Comparison of ENCODE assay signal across 9 cellular contexts in the genomic region with DNA sequence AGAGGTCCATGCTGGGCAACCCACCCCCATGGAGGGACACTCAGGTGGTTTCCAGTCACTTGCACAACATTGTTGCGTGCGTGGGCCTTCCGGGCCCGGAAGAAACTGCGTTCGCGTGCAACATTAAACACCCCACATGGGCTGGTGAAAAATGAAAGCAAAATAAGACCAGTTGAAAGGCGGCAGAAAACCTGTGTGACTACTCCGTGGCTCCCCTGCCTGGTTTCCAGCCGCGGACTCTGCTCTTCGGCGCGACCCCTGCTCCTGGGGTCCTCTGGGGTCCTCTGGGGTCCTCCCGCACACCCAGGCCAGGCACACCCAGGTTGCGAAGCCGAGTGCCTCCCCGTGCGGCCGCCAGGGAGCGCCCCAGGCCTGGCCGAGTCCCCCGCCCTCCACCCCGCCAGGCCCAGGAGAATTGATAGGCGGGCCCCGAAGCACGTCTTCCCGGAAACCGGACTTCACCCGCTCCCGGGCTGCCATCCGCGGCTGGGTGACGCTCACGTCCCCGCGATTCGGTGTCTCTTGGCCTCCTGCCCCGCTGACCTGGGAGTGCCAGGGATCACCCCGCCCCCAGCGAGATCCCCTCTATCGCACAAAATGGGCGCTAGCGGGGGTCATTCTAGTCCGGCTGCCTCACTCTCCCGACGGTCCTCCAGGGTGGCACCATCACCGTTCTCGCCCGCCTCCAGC. TPM values are rescaled to one million over a fixed set of nuclear protein-coding genes. Genes with fewer than 3 reads are reported as not detected.
DNase-seq lines count a peak whose midpoint lies in the region; ATAC-seq and TF ChIP-seq lines count a peak whose summit lies in the region.
"Had no signal": no experiment of that assay in that cellular context is flagged by ENCODE, and none has a peak within 500 bp of the region (broad histone marks: within the 10 kb centered on the region; RNA-seq: fewer than 3 reads in every experiment).

No MANE protein-coding gene starts in this region.

- peak overlapping the region; percentile 33 for H3K4me3 ChIP-seq in CD8-positive, alpha-beta memory T cell (ENCODE audit: low read length)
- peak overlapping the region; percentile 45; the same call in 1 of the 2 replicates for H3K4me3 ChIP-seq in HUES6 (ENCODE audit: low read depth, low read length)
- H3K4me3 ChIP-seq in colonic mucosa, result peak overlapping the region; percentile 46
- H3K4me3 ChIP-seq: SJSA1 had no signal

- H3K9me3 Mint-ChIP-seq in CD8-positive, alpha-beta memory T cell, result no peaks in the 10 kb centered on the region

- POLR2A ChIA-PET in CD8-positive, alpha-beta memory T cell (lab: Charles Lee), result interaction anchor here (1.2 kb wide), 1 partner anchor 24 kb away, joined by 5 read pairs; no protein-coding TSS in a partner anchor

- TF ChIP-seq CTCF in colonic mucosa (IDR thresholded peaks at IDR 0.05), result peak; percentile 69

- peak overlapping the region; percentile 73 for H3K27ac ChIP-seq in CD8-positive, alpha-beta memory T cell (ENCODE audit: low read depth, low read length)
- H3K27ac ChIP-seq in HUES6 (ENCODE audit: low read depth, low read length) (no peak overlapping the region), colonic mucosa (peak overlapping the region; percentile 46)
- H3K27ac ChIP-seq: SJSA1 had no signal

- H3K27me3 Mint-ChIP-seq in CD8-positive, alpha-beta memory T cell, result no peaks in the 10 kb centered on the region

- H3K36me3 ChIP-seq in CD8-positive, alpha-beta memory T cell (ENCODE audit: insufficient read depth, low read length), result no peaks in the 10 kb centered on the region
- no peaks in the 10 kb centered on the region for H3K36me3 ChIP-seq in HUES6 (ENCODE audit: control insufficient read depth, insufficient read depth, low read length)
- no peaks in the 10 kb centered on the region for H3K36me3 ChIP-seq in colonic mucosa
- H3K36me3 ChIP-seq: SJSA1 had no signal

- H3K9ac ChIP-seq in HUES6 (ENCODE audit: low read length) (no peak overlapping the region), colonic mucosa (ENCODE audit: low read depth in 2 of 2, low read length in 2 of 2) (peak overlapping the region; percentile 59 to 68)

- peaks cover 27% of the 10 kb centered on the region for H3K4me1 ChIP-seq in CD8-positive, alpha-beta memory T cell (ENCODE audit: insufficient read depth, low read length)
- peaks cover 3% of the 10 kb centered on the region; the same call in 1 of the 2 replicates for H3K4me1 ChIP-seq in HUES6 (ENCODE audit: control insufficient read depth, insufficient read depth, low read length)
- no peaks in the 10 kb centered on the region for H3K4me1 ChIP-seq in colonic mucosa

- no peaks in the 10 kb centered on the region for H3K27me3 ChIP-seq in CD8-positive, alpha-beta memory T cell (ENCODE audit: insufficient read depth, low read length, poor library complexity, severe bottlenecking)
- no peaks in the 10 kb centered on the region for H3K27me3 ChIP-seq in HUES6 (ENCODE audit: control insufficient read depth, insufficient read depth, low read length)
- no peaks in the 10 kb centered on the region for H3K27me3 ChIP-seq in colonic mucosa
- H3K27me3 ChIP-seq: SJSA1 had no signal

- peak; percentile 60 to 83 (median 71) for DNase-seq in CD8-positive, alpha-beta memory T cell
- DNase-seq in activated CD4-positive, CD25-positive, alpha-beta regulatory T cell (lab: John Stamatoyannopoulos, UW), result peak; percentile 38 to 62 (median 57)
- DNase-seq in colonic mucosa, result peak; percentile 82
- peak; percentile 91 for DNase-seq in mesenteric fat pad (ENCODE audit: low spot score)
- DNase-seq in stimulated activated CD8-positive, alpha-beta memory T cell treated with anti-CD3 and anti-CD28 coated beads, Interleukin-7, amount 100 ng/mL, for 1 hour (ENCODE audit: low read depth in 2 of 2), result peak; percentile 41 to 46
- DNase-seq in DMS 273 treated with DMSO at 0.1 percent for 48 hours (lab: John Stamatoyannopoulos, UW), result no peak

- no peaks in the 10 kb centered on the region for H3K9me3 ChIP-seq in CD8-positive, alpha-beta memory T cell (ENCODE audit: low read length)
- peaks cover 6% of the 10 kb centered on the region; the same call in 1 of the 2 replicates for H3K9me3 ChIP-seq in HUES6 (ENCODE audit: control insufficient read depth, insufficient read depth, low read depth, low read length)
- H3K9me3 ChIP-seq in colonic mucosa, result no peaks in the 10 kb centered on the region
- H3K9me3 ChIP-seq: SJSA1 had no signal

- peaks cover 0 to 11% (median 0%) of the 10 kb centered on the region in 3 donors for H3K36me3 Mint-ChIP-seq in CD8-positive, alpha-beta memory T cell

- ATAC-seq in GM19468 (IDR thresholded peaks at IDR 0.05; ENCODE audit: extremely low read depth, unreplicated experiment), result peak; percentile 47

- intact Hi-C loops in colonic mucosa (cut with DNase I), result no loop called here

- H3K4me3 Mint-ChIP-seq in CD8-positive, alpha-beta memory T cell, result peak overlapping the region; percentile 88 to 93 (median 91)

- CTCF ChIA-PET in CD8-positive, alpha-beta memory T cell (lab: Charles Lee), result interaction anchor here (1.0 to 1.4 kb wide), 4 partner anchors 12 to 79 kb away, joined by 3 to 6 read pairs (median 3); no protein-coding TSS in a partner anchor

- H3K27ac Mint-ChIP-seq in CD8-positive, alpha-beta memory T cell, result peak overlapping the region; percentile 94 to 98 (median 98)

- peaks cover 28 to 40% (median 36%) of the 10 kb centered on the region in 3 donors for H3K4me1 Mint-ChIP-seq in CD8-positive, alpha-beta memory T cell

RNA-seq across cellular contexts. Expression of a gene that starts 1.9 kb away (rescaled TPM):
- total RNA-seq in CD8-positive, alpha-beta memory T cell, result under 1 TPM; 0.11 to 0.13 TPM
- polyA plus RNA-seq in CD8-positive, alpha-beta memory T cell, result not detected
- total RNA-seq in colonic mucosa (not detected), mesenteric fat pad (0.35 TPM)
